ENCODE assay signal across 9 cellular contexts in genomic region chr5:64516216-64516615, GRCh38.
"Had no signal": no experiment of that assay in that cellular context is flagged by ENCODE, and none has a peak within 500 bp of the region (broad histone marks: within the 10 kb centered on the region; RNA-seq: fewer than 3 reads in every experiment).

No MANE protein-coding gene starts in this region.

- H3K9ac ChIP-seq: GM23248 had no signal

- H3K4me3 ChIP-seq: GM23248, HAP-1 had no signal

- DNase-seq: GM23248, GOT3, H7, HFFc6, KBM-7 had no signal

- H3K4me1 ChIP-seq: HAP-1 had no signal

- H3K27ac ChIP-seq: GM23248, HL-60 had no signal

- ATAC-seq: HCT116, HepG2 had no signal

- H3K9me3 ChIP-seq: HAP-1 had no signal

- H3K36me3 ChIP-seq: HAP-1 had no signal
